15 cellular contexts compared by ENCODE assay signal in genomic region chr5:172666251-172666650, GRCh38. TPM values are rescaled to one million over a fixed set of nuclear protein-coding genes. Genes with fewer than 3 reads are reported as not detected.
A peak's percentile ranks its signal among the peaks of the same experiment; 100 is the strongest.
DNase-seq lines count a peak whose midpoint lies in the region; ATAC-seq, FAIRE-seq and TF ChIP-seq lines count a peak whose summit lies in the region.
"Had no signal": no experiment of that assay in that cellular context is flagged by ENCODE, and none has a peak within 500 bp of the region (broad histone marks: within the 10 kb centered on the region; RNA-seq: fewer than 3 reads in every experiment).

No MANE protein-coding gene starts in this region.

- H3K27ac ChIP-seq in IMR-90 (ENCODE audit: insufficient read depth, low read length), result no peak overlapping the region
- no peak overlapping the region for H3K27ac ChIP-seq in K562 (ENCODE audit: extremely low read depth, low read depth, low read length)
- no peak overlapping the region for H3K27ac ChIP-seq in CD8-positive, alpha-beta T cell (ENCODE audit: low read depth, low read length)
- H3K27ac ChIP-seq: brain microvascular endothelial cell had no signal

- no peaks in the 10 kb centered on the region for H3K27me3 Mint-ChIP-seq in CD8-positive, alpha-beta T cell (ENCODE audit: low read depth)

- no peak overlapping the region for H2BK15ac ChIP-seq in IMR-90 (ENCODE audit: low read depth, low read length)

- H3K9ac ChIP-seq in IMR-90 (ENCODE audit: low read depth, low read length) (no peak overlapping the region), K562 (ENCODE audit: insufficient read depth in 1 of 2, low read depth in 2 of 2, low read length in 2 of 2) (no peak overlapping the region)

- H3K56ac ChIP-seq in IMR-90 (ENCODE audit: extremely low read depth, insufficient read depth, low read length), result no peak overlapping the region

- H2BK120ac ChIP-seq in IMR-90 (ENCODE audit: low read depth, low read length), result 0 out of 2 replicates have a peak overlapping the region, but pooled peaks have one; percentile 10

- CTCF ChIA-PET in IMR-90 (lab: Yijun Ruan, JAX) (interaction anchor here (0.8 to 2.8 kb wide), 2 partner anchors 26 to 31 kb away, joined by 3 to 8 read pairs; no protein-coding TSS in a partner anchor), K562 (lab: Yijun Ruan, JAX; ENCODE audit: low intra/inter-chr PET ratio) (interaction anchor here (1.5 kb wide), 1 partner anchor 31 kb away, joined by 12 read pairs; no protein-coding TSS in a partner anchor)
- CTCF ChIA-PET in CD8-positive, alpha-beta T cell (lab: Charles Lee), result interaction anchor here (0.7 to 1.8 kb wide), 4 partner anchors 31 to 639 kb away, joined by 3 to 6 read pairs (median 4); no protein-coding TSS in a partner anchor

- H2BK20ac ChIP-seq in IMR-90 (ENCODE audit: low read depth, low read length), result 0 out of 2 replicates have a peak overlapping the region, but pooled peaks have one; percentile 11

- no peak overlapping the region for H3K4me3 Mint-ChIP-seq in CD8-positive, alpha-beta T cell
- H3K4me3 Mint-ChIP-seq: activated B cell treated with CpG ODN at 0.5 μM for 24 hours; activated T-cell treated with anti-CD3 and anti-CD28 coated beads, Interleukin-2, amount 50 U/mL, for 4 hours; immature natural killer cell had no signal

- H2AK5ac ChIP-seq in IMR-90 (ENCODE audit: low read depth, low read length), result peak overlapping the region; percentile 16

- no peaks in the 10 kb centered on the region for H3K4me1 Mint-ChIP-seq in CD8-positive, alpha-beta T cell (ENCODE audit: low read depth)
- H3K4me1 Mint-ChIP-seq: activated B cell treated with CpG ODN at 0.5 μM for 24 hours, immature natural killer cell had no signal

- H3K4me1 ChIP-seq in BE2C (peaks cover 16% of the 10 kb centered on the region), IMR-90 (ENCODE audit: control insufficient read depth, insufficient read depth, low read length) (peaks cover 22% of the 10 kb centered on the region), K562 (replicated peaks in 1 of 2; ENCODE audit: control insufficient read depth in 2 of 2, insufficient read depth in 2 of 2, low read length in 2 of 2) (peaks cover 0 to 7% of the 10 kb centered on the region in 2 experiments; a peak in 1 of 5 replicates)
- H3K4me1 ChIP-seq in CD8-positive, alpha-beta T cell (ENCODE audit: insufficient read depth, low read length), result no peaks in the 10 kb centered on the region

- H3K36me3 ChIP-seq in BE2C, result peaks cover 3% of the 10 kb centered on the region; the same call in 1 of the 2 replicates
- H3K36me3 ChIP-seq in IMR-90 (ENCODE audit: control insufficient read depth, insufficient read depth, low read length), result no peaks in the 10 kb centered on the region; the same call in none of the 2 replicates
- no peaks in the 10 kb centered on the region for H3K36me3 ChIP-seq in K562 (ENCODE audit: control insufficient read depth, insufficient read depth, low read length)
- no peaks in the 10 kb centered on the region for H3K36me3 ChIP-seq in CD8-positive, alpha-beta T cell (ENCODE audit: insufficient read depth, low read length)
- H3K36me3 ChIP-seq: brain microvascular endothelial cell had no signal

- no peak overlapping the region for H3K27ac Mint-ChIP-seq in CD8-positive, alpha-beta T cell
- no peak overlapping the region for H3K27ac Mint-ChIP-seq in activated naive CD4-positive, alpha-beta T cell treated with anti-CD3 and anti-CD28 coated beads, Interleukin-2, amount 50 U/mL, for 72 hours
- H3K27ac Mint-ChIP-seq: activated B cell treated with CpG ODN at 0.5 μM for 24 hours, immature natural killer cell had no signal

- no peaks in the 10 kb centered on the region for H3K79me2 ChIP-seq in K562 (ENCODE audit: control insufficient read depth, insufficient read depth, low read length)

- POLR2A ChIA-PET in IMR-90 (lab: Charles Lee; ENCODE audit: unreplicated experiment) (no interaction called here), K562 (lab: Yijun Ruan, JAX) (interaction anchor here (0.6 to 1.8 kb wide), 4 partner anchors 9 to 135 kb away, joined by 3 to 5 read pairs (median 4); no protein-coding TSS in a partner anchor)
- POLR2A ChIA-PET in CD8-positive, alpha-beta T cell (lab: Charles Lee), result no interaction called here

- no peak overlapping the region; the same call in 1 of the 2 replicates for H3K23ac ChIP-seq in IMR-90 (ENCODE audit: low read depth, low read length)

- BruUV-seq in IMR-90 (replicated peaks; lab: Mats Ljungman, UMichigan) (no TSS peak), K562 (replicated peaks; lab: Mats Ljungman, UMichigan) (no TSS peak)

- peaks cover 20% of the 10 kb centered on the region for H3K9me1 ChIP-seq in IMR-90 (ENCODE audit: insufficient read depth, low read length)
- no peaks in the 10 kb centered on the region for H3K9me1 ChIP-seq in K562 (ENCODE audit: control insufficient read depth, insufficient read depth, low read length)

- H3K4me2 ChIP-seq in IMR-90 (ENCODE audit: low read depth, low read length) (no peak overlapping the region), K562 (ENCODE audit: insufficient read depth, low read length) (no peak overlapping the region)

- dilution Hi-C loops in IMR-90 (cut with HindIII; ENCODE audit: low sequenced_read_pairs, unreplicated experiment), result no loop called here

- TF ChIP-seq CTCF in BE2C (IDR thresholded peaks at IDR 0.05; ENCODE audit: low read depth, low read length), result peak; percentile 22; the same call in 1 of the 2 replicates
- TF ChIP-seq CTCF in IMR-90 (conservative IDR thresholded peaks at IDR 0.05; ENCODE audit: low read depth, low read length), result 0 out of 2 replicates have a peak, but pooled peaks have one; percentile 1
- TF ChIP-seq CTCF in K562 (IDR thresholded peaks at IDR 0.05 in 2 of 3, conservative IDR thresholded peaks at IDR 0.05 in 1 of 3; ENCODE audit: insufficient read depth in 2 of 3, low read depth in 1 of 3, low read length in 3 of 3), result peak; percentile 45 to 63 (median 57)
- TF ChIP-seq CTCF in CD8-positive, alpha-beta T cell (IDR thresholded peaks at IDR 0.05), result no peak

- H3K4me3 ChIP-seq in BE2C (ENCODE audit: low read depth, low read length) (no peak overlapping the region), IMR-90 (ENCODE audit: insufficient read depth, low read depth, low read length) (no peak overlapping the region), K562 (no peak overlapping the region)
- H3K4me3 ChIP-seq in CD8-positive, alpha-beta T cell (ENCODE audit: low read depth, low read length), result no peak overlapping the region
- H3K4me3 ChIP-seq: transverse colon had no signal

- H3K27me3 ChIP-seq in BE2C (no peaks in the 10 kb centered on the region), IMR-90 (ENCODE audit: control insufficient read depth, insufficient read depth, low read length) (no peaks in the 10 kb centered on the region), K562 (ENCODE audit: control insufficient read depth in 2 of 2, insufficient read depth in 2 of 2, low read length in 2 of 2) (peaks cover 18 to 68% of the 10 kb centered on the region in 2 experiments)
- H3K27me3 ChIP-seq in CD8-positive, alpha-beta T cell (ENCODE audit: insufficient read depth, low read length), result no peaks in the 10 kb centered on the region
- H3K27me3 ChIP-seq: brain microvascular endothelial cell, transverse colon had no signal

- no peak for TF ChIP-seq EP300 in K562 (IDR thresholded peaks at IDR 0.05; ENCODE audit: low read length)

- no peak overlapping the region for H2BK5ac ChIP-seq in IMR-90 (ENCODE audit: low read depth, low read length, poor library complexity, severe bottlenecking)

- no peak overlapping the region for H4K5ac ChIP-seq in IMR-90 (ENCODE audit: low read depth, low read length)

- H4K8ac ChIP-seq in IMR-90 (ENCODE audit: low read depth in 2 of 2, low read length in 2 of 2), result no peak overlapping the region

- H3K36me3 Mint-ChIP-seq in CD8-positive, alpha-beta T cell, result no peaks in the 10 kb centered on the region
- H3K36me3 Mint-ChIP-seq in activated naive CD4-positive, alpha-beta T cell treated with anti-CD3 and anti-CD28 coated beads, Interleukin-2, amount 50 U/mL, for 72 hours, result no peaks in the 10 kb centered on the region

- H3K9me3 ChIP-seq in BE2C (no peaks in the 10 kb centered on the region), IMR-90 (ENCODE audit: control insufficient read depth, insufficient read depth, low read length) (no peaks in the 10 kb centered on the region), K562 (replicated peaks; ENCODE audit: control insufficient read depth, insufficient read depth, low read depth, low read length) (no peaks in the 10 kb centered on the region)
- H3K9me3 ChIP-seq in CD8-positive, alpha-beta T cell (ENCODE audit: low read length), result no peaks in the 10 kb centered on the region
- H3K9me3 ChIP-seq: transverse colon had no signal

- FAIRE-seq in K562 (lab: Jason Lieb, UNC), result peak; percentile 70
- FAIRE-seq: G401.6 had no signal

- H3K9me3 Mint-ChIP-seq in CD8-positive, alpha-beta T cell, result no peaks in the 10 kb centered on the region
- peaks cover 0 to 3% of the 10 kb centered on the region in 2 donors for H3K9me3 Mint-ChIP-seq in activated naive CD4-positive, alpha-beta T cell treated with anti-CD3 and anti-CD28 coated beads, Interleukin-2, amount 50 U/mL, for 72 hours
- H3K9me3 Mint-ChIP-seq: immature natural killer cell had no signal

- intact Hi-C loops in IMR-90 (cut with micrococcal nuclease) (no loop called here), K562 (cut with micrococcal nuclease) (loop anchor here (1.0 kb wide), 1 partner anchor 31 kb away; no protein-coding TSS in a partner anchor)
- intact Hi-C loops in CD8-positive, alpha-beta T cell (cut with DNase I, micrococcal nuclease), result loop anchor here in 1 of 2 experiments (1.0 kb wide), 1 partner anchor 31 kb away; no protein-coding TSS in a partner anchor

- ATAC-seq in IMR-90 (ENCODE audit: low read depth) (no peak), K562 (peak; percentile 95), HG03520 (IDR thresholded peaks at IDR 0.05; ENCODE audit: unreplicated experiment) (no peak)
- no peak for ATAC-seq in CD8-positive, alpha-beta T cell
- ATAC-seq in activated naive CD4-positive, alpha-beta T cell treated with anti-CD3 and anti-CD28 coated beads, Interleukin-2, amount 50 U/mL, for 72 hours, result no peak
- ATAC-seq: activated T-cell treated with anti-CD3 and anti-CD28 coated beads, Interleukin-2, amount 50 U/mL, for 4 hours had no signal

- H3K14ac ChIP-seq in IMR-90 (replicated peaks; ENCODE audit: low read depth, low read length), result no peak overlapping the region

- H4K20me1 ChIP-seq in IMR-90 (ENCODE audit: insufficient read depth, low read length) (no peaks in the 10 kb centered on the region), K562 (replicated peaks; ENCODE audit: control insufficient read depth, insufficient read depth, low read length) (no peaks in the 10 kb centered on the region)

- H2AFZ ChIP-seq in IMR-90 (replicated peaks; ENCODE audit: low read length, poor library complexity), result no peak overlapping the region
- H2AFZ ChIP-seq in K562 (ENCODE audit: low read depth, low read length), result no peak overlapping the region

- H3K79me1 ChIP-seq in IMR-90 (ENCODE audit: low read depth in 1 of 2, low read length in 2 of 2), result peaks cover 24 to 53% of the 10 kb centered on the region in 2 experiments; a peak in 3 of 4 replicates

- no peak for DNase-seq in BE2C
- peak; percentile 17 for DNase-seq in IMR-90
- peak; percentile 42 to 60 (median 56) for DNase-seq in K562 (ENCODE audit: extremely low read depth in 1 of 4, low spot score in 3 of 4)
- DNase-seq in iPS-NIHi7 (ENCODE audit: extremely low spot score), result peak; percentile 71
- DNase-seq in CD8-positive, alpha-beta T cell, result no peak
- DNase-seq in activated naive CD4-positive, alpha-beta T cell treated with anti-CD3 and anti-CD28 coated beads, Interleukin-2, amount 50 U/mL, for 72 hours (ENCODE audit: low spot score in 2 of 2), result no peak
- DNase-seq in activated effector memory CD4-positive, alpha-beta T cell treated with Interleukin-2 at 50 U/mL for 16 hours, result no peak
- DNase-seq: activated B cell treated with CpG ODN at 0.5 μM for 24 hours; activated T-cell treated with anti-CD3 and anti-CD28 coated beads, Interleukin-2, amount 50 U/mL, for 4 hours; brain microvascular endothelial cell; immature natural killer cell; KG1; transverse colon had no signal

- TF ChIP-seq RAD21 in IMR-90 (IDR thresholded peaks at IDR 0.05; ENCODE audit: low read length) (no peak), K562 (CRISPR knock-in tag; conservative IDR thresholded peaks at IDR 0.05 in 1 of 2, IDR thresholded peaks at IDR 0.05 in 1 of 2) (peak in 1 of 2 experiments; percentile 65; a peak in 2 of 4 replicates)

- WGBS in IMR-90 (ENCODE audit: extremely low coverage in 2 of 2, insufficient read length in 1 of 2), 2 experiments, result 100% methylated on average over 2 of the region's 7 CpGs; no CpG with 5 or more reads in 1 of the 2 experiments
- WGBS in K562 (ENCODE audit: insufficient coverage, low coverage, missing lambda C conversion rate), result 2% methylated on average over 7 of the region's 7 CpGs

- H2AK9ac ChIP-seq in IMR-90 (replicated peaks; ENCODE audit: low read depth, low read length, poor library complexity), result no peak overlapping the region

- H3K18ac ChIP-seq in IMR-90 (ENCODE audit: low read depth, low read length), result no peak overlapping the region

- H4K91ac ChIP-seq in IMR-90 (ENCODE audit: insufficient read depth, low read depth, low read length), result 0 out of 2 replicates have a peak overlapping the region, but pooled peaks have one; percentile 32

- in situ Hi-C loops in IMR-90 (cut with MboI; ENCODE audit: low sequenced_read_pairs), result no loop called here
- in situ Hi-C loops in K562 (cut with MboI), result no loop called here

- TF ChIP-seq POLR2A in IMR-90 (IDR thresholded peaks at IDR 0.05; ENCODE audit: low read depth, low read length) (no peak), K562 (conservative IDR thresholded peaks at IDR 0.05) (no peak)

- peak overlapping the region; percentile 71 for H3K4ac ChIP-seq in IMR-90 (ENCODE audit: low read depth, low read length)

RNA-seq across cellular contexts. Expression of gene NEURL1B, which starts 25.2 kb away (rescaled TPM):
- polyA plus RNA-seq in BE2C (2012; ENCODE audit: insufficient read depth, insufficient read length, low read depth), result 2.4 TPM
- total RNA-seq in IMR-90 (2012; rRNA removed) (1.8 and 1.9 TPM in 2 replicates), K562 (2014; rRNA removed) (not detected in 2 replicates), K562 (2014; rRNA removed; fragmentation: Illumina TruSeq; extraction: Trizol) (not detected in 2 replicates), K562 (2015; rRNA removed; fragmentation: Illumina TruSeq; extraction: Trizol) (not detected in 2 replicates), K562 (2021) (0.04 TPM in 2 replicates)
- polyA plus RNA-seq in IMR-90 (2012; rRNA removed) (2.6 and 2.8 TPM in 2 replicates), K562 (2011; rRNA removed) (not detected in 2 replicates), K562 (2014; fragmentation: Illumina TruSeq; extraction: Trizol) (not detected in 2 replicates), K562 (2014; fragmentation: Nextera tagmentation; extraction: Ambion mirVana) (not detected), K562 (2014; rRNA removed) (not detected in 2 replicates)
- 1.6 and 1.9 TPM in 2 replicates for polyA plus RNA-seq in IMR-90 (2012; cell fraction: cytosol; rRNA removed)
- 3.9 and 5.7 TPM in 2 replicates for polyA plus RNA-seq in IMR-90 (2012; cell fraction: nucleus; rRNA removed; ENCODE audit: low replicate concordance)
- total RNA-seq in K562 (2011; cell fraction: chromatin; rRNA removed; ENCODE audit: low replicate concordance), result not detected in 2 replicates
- total RNA-seq in K562 (2011; cell fraction: nucleolus; rRNA removed), result not detected in 2 replicates
- total RNA-seq in K562 (2011; cell fraction: nucleoplasm; rRNA removed), result not detected in 2 replicates
- polyA plus RNA-seq in K562 (2011; cell fraction: cytosol; rRNA removed), result not detected in 2 replicates
- not detected in 2 replicates for polyA plus RNA-seq in K562 (2011; cell fraction: nucleus; rRNA removed)
- not detected in 2 replicates for polyA plus RNA-seq in K562 (2012)
- not detected in 2 replicates for polyA minus RNA-seq in K562 (2011; rRNA and poly(A)+ RNA removed)
- not detected in 2 replicates for polyA minus RNA-seq in K562 (2011; cell fraction: cytosol; rRNA and poly(A)+ RNA removed)
- not detected in 2 replicates for polyA minus RNA-seq in K562 (2011; cell fraction: nucleus; rRNA and poly(A)+ RNA removed)
- under 1 TPM; 0.05 to 0.11 TPM for total RNA-seq in CD8-positive, alpha-beta T cell
- 1 to 10 TPM in 1 of 2 donors, under 1 TPM in 1; 0.23 to 1.4 TPM for total RNA-seq in activated naive CD4-positive, alpha-beta T cell treated with anti-CD3 and anti-CD28 coated beads, Interleukin-2, amount 50 U/mL, for 72 hours

Comparison
In these comparisons a context has a peak if more than half of its experiments do, and no peak if none do; other contexts are left out.
1. DNase-seq: peak in IMR-90 (single experiment), K562 (4 of 4) and iPS-NIHi7 (single experiment); none in BE2C (single experiment), CD8-positive, alpha-beta T cell (0 of 7), activated naive CD4-positive, alpha-beta T cell treated with anti-CD3 and anti-CD28 coated beads, Interleukin-2, amount 50 U/mL, for 72 hours (0 of 2) and activated effector memory CD4-positive, alpha-beta T cell treated with Interleukin-2 at 50 U/mL for 16 hours (single experiment).